In genomic region chr5:111537153-111538024, GRCh38 we compare ENCODE assay signal across 20 cellular contexts. TPM values are rescaled to one million over a fixed set of nuclear protein-coding genes. Genes with fewer than 3 reads are reported as not detected.
DNase-seq lines count a peak whose midpoint lies in the region; ATAC-seq, FAIRE-seq and TF ChIP-seq lines count a peak whose summit lies in the region.
"Had no signal": no experiment of that assay in that cellular context is flagged by ENCODE, and none has a peak within 500 bp of the region (broad histone marks: within the 10 kb centered on the region; RNA-seq: fewer than 3 reads in every experiment).

No MANE protein-coding gene starts in this region.

- DNase-seq in HepG2 (ENCODE audit: low spot score) (no peak), right lobe of liver (no peak), dedifferentiated amniotic fluid mesenchymal stem cell (ENCODE audit: extremely low spot score) (peak; percentile 68), fibroblast of villous mesenchyme (ENCODE audit: low read depth) (peak; percentile 38), NCI-H345 (lab: John Stamatoyannopoulos, UW) (no peak), prostate gland (ENCODE audit: low spot score) (no peak)
- DNase-seq: COR-L47, DMS 273 treated with DMSO at 0.1 percent for 48 hours, GDM1, HCEC 1CT, NCI-H1417 treated with DMSO at 0.1 percent for 48 hours, NCI-H1930, NCI-H226, NCI-H524 treated with DMSO at 0.1 percent for 48 hours, SJCRH30 had no signal

- H3K4me1 ChIP-seq in HepG2 (ENCODE audit: insufficient read depth, low read length) = no peaks in the 10 kb centered on the region
- H3K4me1 ChIP-seq in right lobe of liver = no peaks in the 10 kb centered on the region
- no peaks in the 10 kb centered on the region for H3K4me1 ChIP-seq in prostate gland (replicated peaks)
- H3K4me1 ChIP-seq: SJCRH30 had no signal

- TF ChIP-seq POLR2A in HepG2 (IDR thresholded peaks at IDR 0.05; ENCODE audit: insufficient read depth in 1 of 2, low read depth in 2 of 2, low read length in 2 of 2) = no peak
- no peak for TF ChIP-seq POLR2A in right lobe of liver (IDR thresholded peaks at IDR 0.05)
- TF ChIP-seq POLR2A in prostate gland (IDR thresholded peaks at IDR 0.05) = no peak

- POLR2A ChIA-PET in HepG2 (lab: Yijun Ruan, JAX) = no interaction called here

- TF ChIP-seq CTCF in HepG2 (CRISPR knock-in tag; IDR thresholded peaks at IDR 0.05) (no peak), right lobe of liver (IDR thresholded peaks at IDR 0.05) (no peak), fibroblast of villous mesenchyme (IDR thresholded peaks at IDR 0.05; ENCODE audit: insufficient read depth, low read depth, low read length) (no peak), prostate gland (IDR thresholded peaks at IDR 0.05) (no peak)

- no peak for TF ChIP-seq RAD21 in HepG2 (CRISPR knock-in tag; IDR thresholded peaks at IDR 0.05)

- H3K36me3 ChIP-seq in HepG2 (replicated peaks in 1 of 2; ENCODE audit: control insufficient read depth in 1 of 2, insufficient read depth in 2 of 2, low read length in 2 of 2) (no peaks in the 10 kb centered on the region), right lobe of liver (no peaks in the 10 kb centered on the region), prostate gland (no peaks in the 10 kb centered on the region)
- H3K36me3 ChIP-seq: SJCRH30 had no signal

- WGBS in HepG2 (ENCODE audit: low lambda C conversion rate) = 0% methylated on average over 1 of the region's 1 CpG
- WGBS in right lobe of liver (ENCODE audit: insufficient coverage, low coverage, low lambda C conversion rate, missing lambda C conversion rate) = 71% methylated on average over 1 of the region's 1 CpG
- WGBS in prostate gland = 47% methylated on average over 1 of the region's 1 CpG

- in situ Hi-C loops in HepG2 (cut with HindIII; ENCODE audit: extremely low pct_ligation_motif_present, low pct_unique_long_range_greater_than_20kb) = no loop called here

- no peak overlapping the region for H3K9ac ChIP-seq in HepG2 (ENCODE audit: insufficient read depth, low read depth, low read length)
- H3K9ac ChIP-seq: KMS-11 had no signal

- no peaks in the 10 kb centered on the region for H3K79me2 ChIP-seq in HepG2 (ENCODE audit: insufficient read depth, low read length)

- ATAC-seq in HepG2 = no peak
- no peak for ATAC-seq in right lobe of liver
- no peak for ATAC-seq in HG02678 (IDR thresholded peaks at IDR 0.05; ENCODE audit: unreplicated experiment)
- no peak for ATAC-seq in HG02840 (IDR thresholded peaks at IDR 0.05; ENCODE audit: low FRiP score, unreplicated experiment)
- ATAC-seq: GM23338 had no signal

- FAIRE-seq in HepG2 (lab: Jason Lieb, UNC) = no peak

- no peaks in the 10 kb centered on the region for H3K9me3 ChIP-seq in HepG2 (ENCODE audit: low read length)
- no peaks in the 10 kb centered on the region for H3K9me3 ChIP-seq in right lobe of liver
- no peaks in the 10 kb centered on the region for H3K9me3 ChIP-seq in prostate gland
- H3K9me3 ChIP-seq: SJCRH30 had no signal

- intact Hi-C loops in HepG2 (cut with micrococcal nuclease; ENCODE audit: unreplicated experiment) = no loop called here
- intact Hi-C loops in right lobe of liver (cut with DNase I) = loop anchor here in 1 of 2 donors (10.0 kb wide), 1 partner anchor 607 kb away; no protein-coding TSS in a partner anchor
- intact Hi-C loops in prostate gland (cut with DNase I) = no loop called here

- no TSS peak for BruUV-seq in HepG2 (replicated peaks; lab: Mats Ljungman, UMichigan)

- no peaks in the 10 kb centered on the region for H4K20me1 ChIP-seq in HepG2 (ENCODE audit: insufficient read depth, low read length)

- H3K27me3 ChIP-seq in HepG2 (ENCODE audit: control insufficient read depth in 1 of 2, insufficient read depth in 2 of 2, low read length in 2 of 2) (no peaks in the 10 kb centered on the region; a peak in 1 of 5 replicates), right lobe of liver (no peaks in the 10 kb centered on the region), prostate gland (replicated peaks; ENCODE audit: insufficient read depth) (no peaks in the 10 kb centered on the region)
- H3K27me3 ChIP-seq: SJCRH30 had no signal

- H3K4me3 ChIP-seq in HepG2 (replicated peaks in 1 of 3; ENCODE audit: insufficient read depth in 1 of 3, low read depth in 2 of 3, low read length in 3 of 3) (no peak overlapping the region), right lobe of liver (no peak overlapping the region), fibroblast of villous mesenchyme (ENCODE audit: low read depth, low read length) (no peak overlapping the region), prostate gland (no peak overlapping the region)
- H3K4me3 ChIP-seq: GM23338, SJCRH30 had no signal

- H3K4me2 ChIP-seq in HepG2 (ENCODE audit: low read depth, low read length) = no peak overlapping the region
- H3K4me2 ChIP-seq: GM23338, KMS-11 had no signal

- TF ChIP-seq EP300 in HepG2 (IDR thresholded peaks at IDR 0.05; ENCODE audit: low read depth in 2 of 2, low read length in 2 of 2) = no peak
- TF ChIP-seq EP300 in HepG2 (CRISPR knock-in tag; IDR thresholded peaks at IDR 0.05; ENCODE audit: borderline replicate concordance) = no peak

- CTCF ChIA-PET in HepG2 (lab: Yijun Ruan, JAX; ENCODE audit: low intra/inter-chr PET ratio, low total read pairs) = no interaction called here

- H3K27ac ChIP-seq in HepG2 (ENCODE audit: extremely low read length, insufficient read depth, low read length) (no peak overlapping the region), right lobe of liver (no peak overlapping the region), prostate gland (no peak overlapping the region)
- H3K27ac ChIP-seq: 22Rv1, KMS-11, SJCRH30 had no signal

- H2AFZ ChIP-seq in HepG2 (ENCODE audit: low read length) = no peak overlapping the region
- H2AFZ ChIP-seq: GM23338 had no signal

TF ChIP-seq in HepG2, 621 proteins besides CTCF, POLR2A, EP300 and RAD21:
- peak; percentile 81 for TF ChIP-seq ATF7 (IDR thresholded peaks at IDR 0.05)
- no peak for TF ChIP-seq ATF7 (CRISPR knock-in tag; IDR thresholded peaks at IDR 0.05)
- no peak for TF ChIP-seq DRAP1 (CRISPR knock-in tag; IDR thresholded peaks at IDR 0.05)

RNA-seq across cellular contexts. Expression of gene STARD4, which starts 25.1 kb away (rescaled TPM):
- total RNA-seq in HepG2 (2016; rRNA removed; fragmentation: Illumina TruSeq; extraction: Trizol) (66.9 and 92.2 TPM in 2 replicates), right lobe of liver (10 to 100 TPM in 4 of 6 experiments, 1 to 10 TPM in 2; 6.4 to 30.5 (median 18.1) TPM), fibroblast of villous mesenchyme (105 and 147 TPM in 2 replicates), prostate gland (10 to 100 TPM; 12.1 to 13.4 TPM)
- total RNA-seq in HepG2 (2016; cell fraction: cytosol; rRNA removed; fragmentation: Illumina TruSeq; extraction: Trizol; ENCODE audit: low read depth) = 7.4 and 7.8 TPM in 2 replicates
- total RNA-seq in HepG2 (2016; cell fraction: insoluble cytoplasmic fraction; rRNA removed; fragmentation: Illumina TruSeq; extraction: Trizol) = 66.5 and 97.1 TPM in 2 replicates
- total RNA-seq in HepG2 (2016; cell fraction: membrane; rRNA removed; fragmentation: Illumina TruSeq; extraction: Trizol) = 21.3 and 22.8 TPM in 2 replicates
- total RNA-seq in HepG2 (2016; cell fraction: nucleus; rRNA removed; fragmentation: Illumina TruSeq; extraction: Trizol) = 67.3 and 73.5 TPM in 2 replicates
- 27.4 and 37.0 TPM in 2 replicates for polyA plus RNA-seq in HepG2 (2011; rRNA removed)
- polyA plus RNA-seq in HepG2 (2011; cell fraction: cytosol; rRNA removed) = 7.5 and 15.9 TPM in 2 replicates
- polyA plus RNA-seq in HepG2 (2011; cell fraction: nucleus; rRNA removed) = 31.7 and 60.0 TPM in 2 replicates
- polyA plus RNA-seq in HepG2 (2012) = 39.3 and 40.0 TPM in 2 replicates
- 2.5 and 2.6 TPM in 2 replicates for polyA plus RNA-seq in HepG2 (2016; cell fraction: cytosol; fragmentation: Illumina TruSeq; extraction: Trizol; ENCODE audit: low read depth)
- polyA plus RNA-seq in HepG2 (2016; cell fraction: insoluble cytoplasmic fraction; fragmentation: Illumina TruSeq; extraction: Trizol; ENCODE audit: low read depth) = 52.5 and 58.1 TPM in 2 replicates
- 7.8 and 8.0 TPM in 2 replicates for polyA plus RNA-seq in HepG2 (2016; cell fraction: membrane; fragmentation: Illumina TruSeq; extraction: Trizol; ENCODE audit: low read depth)
- 105 and 107 TPM in 2 replicates for polyA plus RNA-seq in HepG2 (2016; cell fraction: nucleus; fragmentation: Illumina TruSeq; extraction: Trizol; ENCODE audit: insufficient read depth, low read depth)
- polyA minus RNA-seq in HepG2 (2011; rRNA and poly(A)+ RNA removed; ENCODE audit: low replicate concordance) = 15.2 and 24.2 TPM in 2 replicates
- 14.2 and 19.3 TPM in 2 replicates for polyA minus RNA-seq in HepG2 (2011; cell fraction: cytosol; rRNA and poly(A)+ RNA removed)
- 53.0 and 82.6 TPM in 2 replicates for polyA minus RNA-seq in HepG2 (2011; cell fraction: nucleus; rRNA and poly(A)+ RNA removed)

Comparison
In these comparisons a context has a peak if more than half of its experiments do, and no peak if none do; other contexts are left out.
1. DNase-seq: peak in dedifferentiated amniotic fluid mesenchymal stem cell (single experiment) and fibroblast of villous mesenchyme (single experiment); none in HepG2 (single experiment), right lobe of liver (0 of 3), NCI-H345 (single experiment) and prostate gland (single experiment).